In genomic region chr10:118994321-118994720, GRCh38 we compare ENCODE assay signal across 40 cellular contexts.
"Had no signal": no experiment of that assay in that cellular context is flagged by ENCODE, and none has a peak within 500 bp of the region (broad histone marks: within the 10 kb centered on the region; RNA-seq: fewer than 3 reads in every experiment).

No MANE protein-coding gene starts in this region.

- H3K27ac Mint-ChIP-seq: activated naive CD4-positive, alpha-beta T cell treated with anti-CD3 and anti-CD28 coated beads for 36 hours; activated naive CD4-positive, alpha-beta T cell treated with anti-CD3 and anti-CD28 coated beads, Interleukin-2, amount 10 ng/mL, durations not matched to agents 7 days and 5 days; activated naive CD4-positive, alpha-beta T cell treated with anti-CD3 and anti-CD28 coated beads, Interleukin-2, amount 50 U/mL, for 24 hours; activated naive CD4-positive, alpha-beta T cell treated with anti-CD3 and anti-CD28 coated beads, Interleukin-2, amount 50 U/mL, for 72 hours; activated naive CD8-positive, alpha-beta T cell; activated naive CD8-positive, alpha-beta T cell treated with anti-CD3 and anti-CD28 coated beads for 36 hours; activated naive CD8-positive, alpha-beta T cell treated with anti-CD3 and anti-CD28 coated beads, Interleukin-2, amount 10 ng/mL, durations not matched to agents 7 days and 5 days; activated naive CD8-positive, alpha-beta T cell treated with anti-CD3 and anti-CD28 coated beads, Interleukin-2, amount 50 U/mL, for 24 hours; activated T-cell treated with anti-CD3 and anti-CD28 coated beads, Interleukin-2, amount 50 U/mL, for 24 hours; activated T-cell treated with anti-CD3 and anti-CD28 coated beads, Interleukin-2, amount 50 U/mL, for 72 hours; activated T-helper 1 cell treated with anti-CD3 and anti-CD28 coated beads, Interleukin-12 subunit alpha, Interleukin-12 subunit beta, Interleukin-2, Interleukin-4 antibody, amounts not matched to agents 30 ng/mL and 10 ng/mL and 1 ng/mL, durations not matched to agents 14 hours and 24 hours and 36 hours; activated T-helper 17 cell treated with anti-CD3 and anti-CD28 coated beads, Interleukin-2, amount 50 U/mL, for 72 hours; activated T-helper 2 cell treated with anti-CD3 and anti-CD28 coated beads, Interferon-gamma antibody, Interleukin-2, Interleukin-4, amounts not matched to agents 10 μg/mL and 5 μg/mL and 100 μg/mL, durations not matched to agents 14 hours and 24 hours and 36 hours; brain had no signal

- H3K36me3 Mint-ChIP-seq: activated naive CD4-positive, alpha-beta T cell treated with anti-CD3 and anti-CD28 coated beads, Interleukin-2, amount 10 ng/mL, durations not matched to agents 7 days and 5 days; activated naive CD4-positive, alpha-beta T cell treated with anti-CD3 and anti-CD28 coated beads, Interleukin-2, amount 50 U/mL, for 24 hours; activated naive CD4-positive, alpha-beta T cell treated with anti-CD3 and anti-CD28 coated beads, Interleukin-2, amount 50 U/mL, for 72 hours; activated naive CD8-positive, alpha-beta T cell; activated naive CD8-positive, alpha-beta T cell treated with anti-CD3 and anti-CD28 coated beads for 36 hours; activated naive CD8-positive, alpha-beta T cell treated with anti-CD3 and anti-CD28 coated beads, Interleukin-2, amount 10 ng/mL, durations not matched to agents 7 days and 5 days; brain had no signal

- H3K27me3 ChIP-seq: adrenal gland, ascending aorta, body of pancreas, brain microvascular endothelial cell, breast epithelium, cardiac muscle cell had no signal

- H3K4me1 ChIP-seq: adrenal gland, ascending aorta, body of pancreas, breast epithelium had no signal

- H3K9me3 ChIP-seq: adrenal gland, body of pancreas, breast epithelium had no signal

- H3K27me3 Mint-ChIP-seq: activated naive CD4-positive, alpha-beta T cell treated with anti-CD3 and anti-CD28 coated beads, Interleukin-2, amount 50 U/mL, for 24 hours had no signal

- H3K36me3 ChIP-seq: adrenal gland, ascending aorta, brain microvascular endothelial cell, breast epithelium, cardiac muscle cell had no signal

- H3K9me3 Mint-ChIP-seq: activated naive CD4-positive, alpha-beta T cell treated with anti-CD3 and anti-CD28 coated beads for 36 hours; activated naive CD4-positive, alpha-beta T cell treated with anti-CD3 and anti-CD28 coated beads, Interleukin-2, amount 10 ng/mL, durations not matched to agents 7 days and 5 days; activated naive CD4-positive, alpha-beta T cell treated with anti-CD3 and anti-CD28 coated beads, Interleukin-2, amount 50 U/mL, for 24 hours; activated naive CD4-positive, alpha-beta T cell treated with anti-CD3 and anti-CD28 coated beads, Interleukin-2, amount 50 U/mL, for 72 hours; activated naive CD8-positive, alpha-beta T cell treated with anti-CD3 and anti-CD28 coated beads for 36 hours; activated naive CD8-positive, alpha-beta T cell treated with anti-CD3 and anti-CD28 coated beads, Interleukin-2, amount 50 U/mL, for 24 hours; activated T-cell treated with anti-CD3 and anti-CD28 coated beads, Interleukin-2, amount 50 U/mL, for 24 hours; activated T-cell treated with anti-CD3 and anti-CD28 coated beads, Interleukin-2, amount 50 U/mL, for 4 hours; activated T-cell treated with anti-CD3 and anti-CD28 coated beads, Interleukin-2, amount 50 U/mL, for 72 hours; activated T-helper 17 cell treated with anti-CD3 and anti-CD28 coated beads, Interleukin-2, amount 50 U/mL, for 72 hours; activated T-helper 2 cell treated with anti-CD3 and anti-CD28 coated beads, Interferon-gamma antibody, Interleukin-2, Interleukin-4, amounts not matched to agents 10 μg/mL and 5 μg/mL and 100 μg/mL, durations not matched to agents 14 hours and 24 hours and 36 hours; central memory CD8-positive, alpha-beta T cell had no signal

- H3K4me1 Mint-ChIP-seq: activated naive CD4-positive, alpha-beta T cell treated with anti-CD3 and anti-CD28 coated beads, Interleukin-2, amount 10 ng/mL, durations not matched to agents 7 days and 5 days; activated naive CD4-positive, alpha-beta T cell treated with anti-CD3 and anti-CD28 coated beads, Interleukin-2, amount 50 U/mL, for 24 hours; activated naive CD8-positive, alpha-beta T cell treated with anti-CD3 and anti-CD28 coated beads for 36 hours; activated naive CD8-positive, alpha-beta T cell treated with anti-CD3 and anti-CD28 coated beads, Interleukin-2, amount 50 U/mL, for 24 hours; activated T-helper 17 cell treated with anti-CD3 and anti-CD28 coated beads, Interleukin-2, amount 50 U/mL, for 72 hours; central memory CD8-positive, alpha-beta T cell had no signal

- FAIRE-seq: astrocyte had no signal

- H3K27ac ChIP-seq: adrenal gland, ascending aorta, body of pancreas, brain microvascular endothelial cell, breast epithelium, cardiac muscle cell had no signal

- H3K4me3 ChIP-seq: adrenal gland, ascending aorta, body of pancreas, breast epithelium, cardiac muscle cell had no signal

- DNase-seq: activated effector memory CD4-positive, alpha-beta T cell treated with anti-CD3 and anti-CD28 coated beads, Interleukin-2, amount 50 U/mL, for 16 hours; activated effector memory CD4-positive, alpha-beta T cell treated with Interleukin-2 at 50 U/mL for 16 hours; activated gamma-delta T cell; activated gamma-delta T cell treated with Interleukin-2 at 50 U/mL for 16 hours; activated naive CD4-positive, alpha-beta T cell; activated naive CD4-positive, alpha-beta T cell treated with anti-CD3 and anti-CD28 coated beads for 36 hours; activated naive CD4-positive, alpha-beta T cell treated with anti-CD3 and anti-CD28 coated beads, Interleukin-2, amount 10 ng/mL, durations not matched to agents 7 days and 5 days; activated naive CD4-positive, alpha-beta T cell treated with anti-CD3 and anti-CD28 coated beads, Interleukin-2, amount 50 U/mL, for 16 hours; activated naive CD4-positive, alpha-beta T cell treated with Interleukin-2 at 50 U/mL for 16 hours; activated naive CD8-positive, alpha-beta T cell treated with anti-CD3 and anti-CD28 coated beads for 36 hours; activated naive CD8-positive, alpha-beta T cell treated with anti-CD3 and anti-CD28 coated beads, Interleukin-2, amount 10 ng/mL, durations not matched to agents 7 days and 5 days; activated naive CD8-positive, alpha-beta T cell treated with anti-CD3 and anti-CD28 coated beads, Interleukin-2, amount 50 U/mL, for 24 hours; activated T-cell treated with anti-CD3 and anti-CD28 coated beads for 4 hours; activated T-cell treated with anti-CD3 and anti-CD28 coated beads, Interleukin-2, amount 50 U/mL, for 1 hour; activated T-cell treated with anti-CD3 and anti-CD28 coated beads, Interleukin-2, amount 50 U/mL, for 24 hours; activated T-cell treated with anti-CD3 and anti-CD28 coated beads, Interleukin-2, amount 50 U/mL, for 4 hours; activated T-cell treated with anti-CD3 and anti-CD28 coated beads, Interleukin-2, amount 50 U/mL, for 48 hours; activated T-cell treated with anti-CD3 and anti-CD28 coated beads, Interleukin-2, amount 50 U/mL, for 72 hours; adrenal gland; amniotic stem cell; amygdala; anterior cingulate cortex; aorta; body of pancreas; brain microvascular endothelial cell; caudate nucleus; central memory CD4-positive, alpha-beta T cell; cerebellar nuclear complex had no signal

- ATAC-seq: activated naive CD4-positive, alpha-beta T cell treated with anti-CD3 and anti-CD28 coated beads, Interleukin-2, amount 50 U/mL, for 72 hours; activated naive CD8-positive, alpha-beta T cell treated with anti-CD3 and anti-CD28 coated beads, Interleukin-2, amount 50 U/mL, for 24 hours; activated T-cell treated with anti-CD3 and anti-CD28 coated beads, Interleukin-2, amount 50 U/mL, for 4 hours; activated T-cell treated with anti-CD3 and anti-CD28 coated beads, Interleukin-2, amount 50 U/mL, for 72 hours; activated T-helper 17 cell treated with anti-CD3 and anti-CD28 coated beads, Interleukin-2, amount 50 U/mL, for 72 hours; body of pancreas had no signal

- H3K4me3 Mint-ChIP-seq: activated naive CD4-positive, alpha-beta T cell treated with anti-CD3 and anti-CD28 coated beads for 36 hours; activated naive CD4-positive, alpha-beta T cell treated with anti-CD3 and anti-CD28 coated beads, Interleukin-2, amount 10 ng/mL, durations not matched to agents 7 days and 5 days; activated naive CD4-positive, alpha-beta T cell treated with anti-CD3 and anti-CD28 coated beads, Interleukin-2, amount 50 U/mL, for 24 hours; activated naive CD8-positive, alpha-beta T cell; activated naive CD8-positive, alpha-beta T cell treated with anti-CD3 and anti-CD28 coated beads for 36 hours; activated naive CD8-positive, alpha-beta T cell treated with anti-CD3 and anti-CD28 coated beads, Interleukin-2, amount 10 ng/mL, durations not matched to agents 7 days and 5 days; activated naive CD8-positive, alpha-beta T cell treated with anti-CD3 and anti-CD28 coated beads, Interleukin-2, amount 50 U/mL, for 24 hours; activated T-cell treated with anti-CD3 and anti-CD28 coated beads, Interleukin-2, amount 50 U/mL, for 24 hours; activated T-cell treated with anti-CD3 and anti-CD28 coated beads, Interleukin-2, amount 50 U/mL, for 4 hours; activated T-cell treated with anti-CD3 and anti-CD28 coated beads, Interleukin-2, amount 50 U/mL, for 72 hours; activated T-helper 1 cell treated with anti-CD3 and anti-CD28 coated beads, Interleukin-12 subunit alpha, Interleukin-12 subunit beta, Interleukin-2, Interleukin-4 antibody, amounts not matched to agents 30 ng/mL and 10 ng/mL and 1 ng/mL, durations not matched to agents 14 hours and 24 hours and 36 hours; activated T-helper 17 cell treated with anti-CD3 and anti-CD28 coated beads, Interleukin-2, amount 50 U/mL, for 72 hours; brain; central memory CD8-positive, alpha-beta T cell had no signal
